Comparison of ENCODE assay signal across 8 cellular contexts in the genomic region with DNA sequence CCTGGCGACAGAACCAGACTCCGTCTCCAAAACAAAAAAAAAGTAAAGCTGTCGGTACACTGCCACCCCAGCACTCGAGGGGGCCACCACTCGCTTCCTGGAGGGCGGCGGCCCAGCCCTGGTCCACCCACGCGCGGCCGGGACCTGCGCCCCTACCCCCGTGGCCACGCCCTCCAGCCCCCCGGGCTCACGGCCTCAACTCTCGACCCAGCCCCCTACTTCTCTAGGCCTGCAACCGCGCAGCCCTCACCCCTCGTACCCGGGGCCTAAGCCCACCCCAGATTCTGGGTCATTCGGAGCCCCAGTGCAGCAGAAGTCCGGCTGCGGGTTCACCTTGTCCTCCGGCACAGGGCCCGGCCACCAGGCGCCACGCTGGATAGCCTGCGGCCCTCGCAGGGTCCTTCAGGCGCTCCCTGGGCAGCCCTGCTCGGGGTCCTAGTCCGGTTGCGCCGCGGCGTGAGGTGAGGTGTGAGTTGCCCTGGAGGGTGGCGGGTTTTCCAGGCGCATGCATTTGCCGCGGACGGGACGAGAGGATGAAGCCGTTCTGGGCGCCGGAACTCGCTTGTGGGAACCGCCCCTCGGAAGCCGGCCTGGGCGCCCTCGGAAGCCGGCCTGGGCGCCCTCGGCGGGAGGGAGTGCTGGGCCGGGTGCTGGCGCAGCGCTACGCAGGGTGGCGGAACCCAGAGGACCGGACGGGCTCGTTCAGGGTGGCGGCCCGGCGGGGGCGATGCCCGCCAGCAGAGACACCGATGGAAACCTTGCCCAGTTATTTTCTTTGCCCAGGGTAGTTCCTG. TPM values are rescaled to one million over a fixed set of nuclear protein-coding genes. Genes with fewer than 3 reads are reported as not detected.
DNase-seq lines count a peak whose midpoint lies in the region; ATAC-seq and TF ChIP-seq lines count a peak whose summit lies in the region.

Gene NME6, minus strand, starts transcription at position 348 of the 794 bp plus-strand sequence.

- TF ChIP-seq CTCF in A673 (conservative IDR thresholded peaks at IDR 0.05; ENCODE audit: low read depth, low read length) (no peak), activated B cell treated with CpG ODN at 0.5 μM for 24 hours (IDR thresholded peaks at IDR 0.05) (no peak), cardiac fibroblast (IDR thresholded peaks at IDR 0.05; ENCODE audit: low read depth, low read length) (no peak)

- peak within 1 kb of the TSS; percentile 98 for H3K27ac Mint-ChIP-seq in activated B cell treated with CpG ODN at 0.5 μM for 24 hours
- peak within 1 kb of the TSS; percentile 84 to 97 (median 94) for H3K27ac Mint-ChIP-seq in immature natural killer cell

- H3K4me1 ChIP-seq in A673 (ENCODE audit: insufficient read depth, low read length, poor library complexity, severe bottlenecking): no peaks in the 10 kb centered on the region

- H3K9me3 Mint-ChIP-seq in activated B cell treated with CpG ODN at 0.5 μM for 24 hours (no peaks in the 10 kb centered on the region), immature natural killer cell (no peaks in the 10 kb centered on the region)

- H3K27ac ChIP-seq in A673 (ENCODE audit: low read depth, low read length, poor library complexity, severe bottlenecking): peak within 1 kb of the TSS; percentile 94

- no peaks in the 10 kb centered on the region for H3K27me3 Mint-ChIP-seq in activated B cell treated with CpG ODN at 0.5 μM for 24 hours
- peaks cover 1 to 6% (median 5%) of the 10 kb centered on the region in 3 donors for H3K27me3 Mint-ChIP-seq in immature natural killer cell (ENCODE audit: low read depth in 3 of 3)

- H3K36me3 Mint-ChIP-seq in activated B cell treated with CpG ODN at 0.5 μM for 24 hours (ENCODE audit: low read depth): peaks cover 31% of the 10 kb centered on the region
- H3K36me3 Mint-ChIP-seq in immature natural killer cell: peaks cover 4 to 10% (median 7%) of the 10 kb centered on the region in 3 donors

- H3K4me3 Mint-ChIP-seq in activated B cell treated with CpG ODN at 0.5 μM for 24 hours (peak within 1 kb of the TSS; percentile 97), immature natural killer cell (peak within 1 kb of the TSS; percentile 86 to 95 (median 95))

- H3K4me3 ChIP-seq in A673 (ENCODE audit: low read depth, low read length, poor library complexity, severe bottlenecking) (peak within 1 kb of the TSS; percentile 72), cardiac fibroblast (replicated peaks in 1 of 2; ENCODE audit: low read depth in 2 of 2, low read length in 2 of 2) (peak within 1 kb of the TSS; percentile 72 to 76)

- H3K4me1 Mint-ChIP-seq in activated B cell treated with CpG ODN at 0.5 μM for 24 hours: peaks cover 42% of the 10 kb centered on the region
- peaks cover 54 to 58% of the 10 kb centered on the region in 2 donors for H3K4me1 Mint-ChIP-seq in immature natural killer cell

- BruUV-seq in A673 (replicated peaks; lab: Mats Ljungman, UMichigan): TSS peak; percentile 90

- CTCF ChIA-PET in A673 (lab: Charles Lee) (no interaction called here), activated B cell treated with CpG ODN at 0.5 μM for 24 hours (lab: Charles Lee) (interaction anchor here (1.7 kb wide), 1 partner anchor 135 kb away, joined by 14 read pairs; no protein-coding TSS in a partner anchor)

- DNase-seq in A673 (ENCODE audit: low spot score) (peak; percentile 82), NCI-H345 (lab: John Stamatoyannopoulos, UW) (peak; percentile 77), activated B cell treated with CpG ODN at 0.5 μM for 24 hours (peak; percentile 95), cardiac fibroblast (ENCODE audit: low read depth in 2 of 2) (peak; percentile 91 to 95), immature natural killer cell (peak; percentile 88 to 90 (median 90)), smooth muscle cell of the brain vasculature (ENCODE audit: low read depth, low spot score) (peak; percentile 65)

- no peaks in the 10 kb centered on the region for H3K36me3 ChIP-seq in A673 (ENCODE audit: insufficient read depth, low read length, poor library complexity, severe bottlenecking)

- ATAC-seq in GM18907 (IDR thresholded peaks at IDR 0.05; ENCODE audit: unreplicated experiment) (peak; percentile 85), HG03196 (IDR thresholded peaks at IDR 0.05; ENCODE audit: unreplicated experiment) (peak; percentile 77), activated B cell treated with CpG ODN at 0.5 μM for 24 hours (ENCODE audit: low read depth) (peak; percentile 91)

- no peaks in the 10 kb centered on the region for H3K9me3 ChIP-seq in A673 (ENCODE audit: low read depth, low read length, poor library complexity, severe bottlenecking)

- no peaks in the 10 kb centered on the region for H3K27me3 ChIP-seq in A673 (replicated peaks; ENCODE audit: insufficient read depth, low read depth, low read length, poor library complexity)

- intact Hi-C loops in A673 (cut with micrococcal nuclease; ENCODE audit: unreplicated experiment): no loop called here
- intact Hi-C loops in activated B cell treated with CpG ODN at 0.5 μM for 24 hours (cut with micrococcal nuclease): loop anchor here (1.0 to 2.0 kb wide), 6 partner anchors 60 to 794 kb away; partner anchors contain the start of genes CCDC51, PFKFB4, QRICH1 and TMA7

- POLR2A ChIA-PET in A673 (lab: Charles Lee; ENCODE audit: low non-redundant PET): no interaction called here
- POLR2A ChIA-PET in activated B cell treated with CpG ODN at 0.5 μM for 24 hours (lab: Charles Lee): interaction anchor here (0.5 to 2.7 kb wide), 10 partner anchors 60 to 1994 kb away, joined by 3 to 19 read pairs (median 4); partner anchors contain the start of genes CCDC51, IP6K2, TMA7 and WDR6

RNA-seq across cellular contexts. Expression of gene NME6, which starts in this region (rescaled TPM):
- total RNA-seq in A673 (2021) (12.0 and 13.5 TPM in 2 replicates), activated B cell treated with CpG ODN at 0.5 μM for 24 hours (39.0 and 39.1 TPM in 2 replicates)
- polyA plus RNA-seq in immature natural killer cell: 10 to 100 TPM; 41.9 to 75.1 (median 64.0) TPM

Comparison
In these comparisons a context has a peak if more than half of its experiments do, and no peak if none do; other contexts are left out.
1. Peak in every context shown above with its lines: DNase-seq, ATAC-seq, H3K4me3 ChIP-seq and H3K27ac ChIP-seq.